Comparison of ENCODE assay signal across 20 cellular contexts in the genomic region with DNA sequence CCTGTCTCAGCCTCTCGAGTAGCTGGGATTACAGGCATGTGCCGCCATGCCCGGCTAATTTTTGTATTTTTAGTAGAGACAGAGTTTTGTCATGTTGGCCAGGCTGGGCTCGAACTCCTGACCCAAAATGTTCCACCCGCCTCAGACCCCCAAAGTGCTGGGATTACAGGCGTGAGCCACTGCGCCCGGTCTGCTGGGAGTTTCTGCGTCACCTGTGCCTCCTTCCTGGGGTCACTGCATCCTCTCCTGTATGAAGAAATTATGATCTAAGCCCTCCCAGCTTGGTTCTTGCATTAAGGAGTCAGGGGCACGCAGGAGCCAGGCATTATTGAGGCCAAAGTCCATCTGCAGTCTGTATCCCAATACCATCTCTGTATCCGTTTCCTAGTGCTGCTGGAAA. TPM values are rescaled to one million over a fixed set of nuclear protein-coding genes. Genes with fewer than 3 reads are reported as not detected.
"Had no signal": no experiment of that assay in that cellular context is flagged by ENCODE, and none has a peak within 500 bp of the region (broad histone marks: within the 10 kb centered on the region; RNA-seq: fewer than 3 reads in every experiment).

No MANE protein-coding gene starts in this region.

RNA-seq across cellular contexts. Expression of gene SUN5, which starts 41.6 kb away (rescaled TPM):
- total RNA-seq: cerebellum, endothelial cell of umbilical vein, epithelial cell of proximal tubule, esophagus muscularis mucosa, fibroblast of lung, foreskin keratinocyte, gastroesophageal sphincter, heart left ventricle, hepatocyte, kidney epithelial cell, left cardiac atrium, left ventricle myocardium inferior, lower lobe of right lung, mononuclear cell, occipital lobe, pancreas, right cardiac atrium, spleen, upper lobe of left lung, uterus had no signal
- polyA plus RNA-seq: endothelial cell of umbilical vein, fibroblast of lung, foreskin keratinocyte, heart left ventricle, hepatocyte, pancreas, right cardiac atrium, spleen had no signal

RNA-seq across cellular contexts. Expression of gene BPIFB2, which starts 44.9 kb away (rescaled TPM):
- total RNA-seq: cerebellum, endothelial cell of umbilical vein, epithelial cell of proximal tubule, esophagus muscularis mucosa, fibroblast of lung, foreskin keratinocyte, heart left ventricle, kidney epithelial cell, left cardiac atrium, left ventricle myocardium inferior, mononuclear cell, right cardiac atrium, spleen, uterus had no signal
- polyA plus RNA-seq: endothelial cell of umbilical vein, fibroblast of lung, foreskin keratinocyte, heart left ventricle, right cardiac atrium, spleen had no signal
